ENCODE assay signal across 20 cellular contexts in genomic region chr1:47389735-47390134, GRCh38. TPM values are rescaled to one million over a fixed set of nuclear protein-coding genes. Genes with fewer than 3 reads are reported as not detected.
DNase-seq lines count a peak whose midpoint lies in the region; ATAC-seq and TF ChIP-seq lines count a peak whose summit lies in the region.
"Had no signal": no experiment of that assay in that cellular context is flagged by ENCODE, and none has a peak within 500 bp of the region (broad histone marks: within the 10 kb centered on the region; RNA-seq: fewer than 3 reads in every experiment).

No MANE protein-coding gene starts in this region.

- H3K27me3 ChIP-seq in right atrium auricular region (no peaks in the 10 kb centered on the region), right cardiac atrium (ENCODE audit: control insufficient read depth, insufficient read depth) (no peaks in the 10 kb centered on the region), endodermal cell (ENCODE audit: control insufficient read depth, insufficient read depth, low read length, poor library complexity, severe bottlenecking) (peaks cover 30% of the 10 kb centered on the region)
- H3K27me3 ChIP-seq: BLaER1 had no signal

- H3K4me1 ChIP-seq in right atrium auricular region (no peaks in the 10 kb centered on the region), right cardiac atrium (ENCODE audit: control insufficient read depth, insufficient read depth, low read length) (no peaks in the 10 kb centered on the region), mucosa of descending colon (ENCODE audit: low read depth) (peaks cover 18% of the 10 kb centered on the region), endodermal cell (ENCODE audit: control insufficient read depth, insufficient read depth, low read length) (peaks cover 5% of the 10 kb centered on the region)
- H3K4me1 ChIP-seq: BLaER1 had no signal

- TF ChIP-seq CTCF in right atrium auricular region (IDR thresholded peaks at IDR 0.05) (no peak), mucosa of descending colon (IDR thresholded peaks at IDR 0.05) (no peak), endodermal cell (conservative IDR thresholded peaks at IDR 0.05) (no peak)

- H3K27me3 Mint-ChIP-seq in activated T-helper 2 cell treated with anti-CD3 and anti-CD28 coated beads, Interferon-gamma antibody, Interleukin-2, Interleukin-4, amounts not matched to agents 10 μg/mL and 5 μg/mL and 100 μg/mL, durations not matched to agents 14 hours and 24 hours and 36 hours (ENCODE audit: low read depth): peaks cover 16% of the 10 kb centered on the region
- peaks cover 51% of the 10 kb centered on the region for H3K27me3 Mint-ChIP-seq in endodermal cell (ENCODE audit: insufficient read depth)

- H3K4me1 Mint-ChIP-seq in activated T-helper 2 cell treated with anti-CD3 and anti-CD28 coated beads, Interferon-gamma antibody, Interleukin-2, Interleukin-4, amounts not matched to agents 10 μg/mL and 5 μg/mL and 100 μg/mL, durations not matched to agents 14 hours and 24 hours and 36 hours (ENCODE audit: low read depth): no peaks in the 10 kb centered on the region
- H3K4me1 Mint-ChIP-seq in endodermal cell: peaks cover 7% of the 10 kb centered on the region
- H3K4me1 Mint-ChIP-seq: CD14-positive monocyte had no signal

- intact Hi-C loops in right cardiac atrium (cut with DNase I): no loop called here
- intact Hi-C loops in mucosa of descending colon (cut with DNase I, micrococcal nuclease): no loop called here
- intact Hi-C loops in activated T-helper 2 cell treated with anti-CD3 and anti-CD28 coated beads, Interferon-gamma antibody, Interleukin-2, Interleukin-4, amounts not matched to agents 10 μg/mL and 5 μg/mL and 100 μg/mL, durations not matched to agents 14 hours and 24 hours and 36 hours (cut with micrococcal nuclease): loop anchor here (2.0 to 5.0 kb wide), 2 partner anchors 43 to 321 kb away; no protein-coding TSS in a partner anchor

- H3K9me3 ChIP-seq in right atrium auricular region (no peaks in the 10 kb centered on the region), right cardiac atrium (ENCODE audit: control insufficient read depth, low read length) (no peaks in the 10 kb centered on the region), mucosa of descending colon (no peaks in the 10 kb centered on the region), endodermal cell (ENCODE audit: control insufficient read depth, low read length) (no peaks in the 10 kb centered on the region)
- H3K9me3 ChIP-seq: BLaER1 had no signal

- H3K4me3 ChIP-seq in right atrium auricular region: no peak overlapping the region
- H3K4me3 ChIP-seq in right cardiac atrium (ENCODE audit: low read length): no peak overlapping the region
- H3K4me3 ChIP-seq in mucosa of descending colon: no peak overlapping the region
- H3K4me3 ChIP-seq in endodermal cell (ENCODE audit: low read length): no peak overlapping the region
- H3K4me3 ChIP-seq: BLaER1 had no signal

- DNase-seq in right atrium auricular region (ENCODE audit: low spot score): peak; percentile 36
- no peak for DNase-seq in right cardiac atrium
- no peak for DNase-seq in left lobe of liver (ENCODE audit: low spot score)
- peak in 1 of 3 donors; percentile 15 for DNase-seq in mucosa of descending colon
- DNase-seq in activated T-helper 2 cell treated with anti-CD3 and anti-CD28 coated beads, Interferon-gamma antibody, Interleukin-2, Interleukin-4, amounts not matched to agents 10 μg/mL and 5 μg/mL and 100 μg/mL, durations not matched to agents 14 hours and 24 hours and 36 hours (ENCODE audit: low spot score): no peak
- no peak for DNase-seq in hypothalamus (lab: John Stamatoyannopoulos, UW)
- no peak for DNase-seq in endodermal cell
- DNase-seq: 8988T; Calu3; CD4-positive, alpha-beta memory T cell; DMS79 treated with DMSO at 0.1 percent for 48 hours; GF-D8; GOT3; H7; HFFc6 had no signal

- H3K9me3 Mint-ChIP-seq in activated T-helper 2 cell treated with anti-CD3 and anti-CD28 coated beads, Interferon-gamma antibody, Interleukin-2, Interleukin-4, amounts not matched to agents 10 μg/mL and 5 μg/mL and 100 μg/mL, durations not matched to agents 14 hours and 24 hours and 36 hours: no peaks in the 10 kb centered on the region
- H3K9me3 Mint-ChIP-seq in endodermal cell: no peaks in the 10 kb centered on the region
- H3K9me3 Mint-ChIP-seq: CD14-positive monocyte; CD4-positive, alpha-beta memory T cell; HFFc6 had no signal

- ATAC-seq in right cardiac atrium (no peak), left lobe of liver (peak; percentile 35), mucosa of descending colon (peak; percentile 10), HG03442 (IDR thresholded peaks at IDR 0.05; ENCODE audit: unreplicated experiment) (no peak)

- no peaks in the 10 kb centered on the region for H3K36me3 Mint-ChIP-seq in activated T-helper 2 cell treated with anti-CD3 and anti-CD28 coated beads, Interferon-gamma antibody, Interleukin-2, Interleukin-4, amounts not matched to agents 10 μg/mL and 5 μg/mL and 100 μg/mL, durations not matched to agents 14 hours and 24 hours and 36 hours (ENCODE audit: low read depth)
- H3K36me3 Mint-ChIP-seq in endodermal cell (ENCODE audit: low read depth): no peaks in the 10 kb centered on the region

- H3K27ac ChIP-seq in right atrium auricular region (no peak overlapping the region), right cardiac atrium (ENCODE audit: low read length) (no peak overlapping the region), endodermal cell (ENCODE audit: low read depth, low read length) (no peak overlapping the region)
- H3K27ac ChIP-seq: BLaER1 had no signal

- 52% methylated on average over 2 of the region's 2 CpGs for WGBS in right cardiac atrium
- 70 to 85% methylated on average over 2 of the region's 2 CpGs for WGBS in endodermal cell (ENCODE audit: insufficient coverage in 1 of 2, insufficient read length in 1 of 2), 2 experiments

- H3K4me3 Mint-ChIP-seq in activated T-helper 2 cell treated with anti-CD3 and anti-CD28 coated beads, Interferon-gamma antibody, Interleukin-2, Interleukin-4, amounts not matched to agents 10 μg/mL and 5 μg/mL and 100 μg/mL, durations not matched to agents 14 hours and 24 hours and 36 hours (ENCODE audit: low read depth): no peak overlapping the region
- no peak overlapping the region for H3K4me3 Mint-ChIP-seq in endodermal cell
- H3K4me3 Mint-ChIP-seq: CD14-positive monocyte; CD4-positive, alpha-beta memory T cell; HFFc6 had no signal

- no peaks in the 10 kb centered on the region for H3K36me3 ChIP-seq in right atrium auricular region
- H3K36me3 ChIP-seq in mucosa of descending colon (ENCODE audit: low read depth): no peaks in the 10 kb centered on the region
- no peaks in the 10 kb centered on the region for H3K36me3 ChIP-seq in endodermal cell (ENCODE audit: control insufficient read depth, insufficient read depth, low read length)
- H3K36me3 ChIP-seq: BLaER1 had no signal

- no peak overlapping the region for H3K9ac ChIP-seq in endodermal cell (ENCODE audit: extremely low read depth, low read length, poor library complexity, severe bottlenecking)
- H3K9ac ChIP-seq: BLaER1 had no signal

- no peak overlapping the region for H3K27ac Mint-ChIP-seq in activated T-helper 2 cell treated with anti-CD3 and anti-CD28 coated beads, Interferon-gamma antibody, Interleukin-2, Interleukin-4, amounts not matched to agents 10 μg/mL and 5 μg/mL and 100 μg/mL, durations not matched to agents 14 hours and 24 hours and 36 hours
- no peak overlapping the region for H3K27ac Mint-ChIP-seq in endodermal cell
- H3K27ac Mint-ChIP-seq: CD14-positive monocyte, HFFc6 had no signal

RNA-seq across cellular contexts. Expression of gene FOXE3, which starts 26.4 kb away (rescaled TPM):
- total RNA-seq in right atrium auricular region (not detected), right cardiac atrium (not detected), left lobe of liver (not detected), mucosa of descending colon (under 1 TPM in 2 of 3 donors, not detected in 1; 0.23 to 0.39 TPM), endodermal cell (not detected)
- not detected for polyA plus RNA-seq in right cardiac atrium
- total RNA-seq in activated T-helper 2 cell treated with anti-CD3 and anti-CD28 coated beads, Interferon-gamma antibody, Interleukin-2, Interleukin-4, amounts not matched to agents 10 μg/mL and 5 μg/mL and 100 μg/mL, durations not matched to agents 14 hours and 24 hours and 36 hours: not detected in 2 replicates
- 0.46 TPM for polyA plus RNA-seq in endodermal cell (2013, experiment 1 of 2)
- polyA plus RNA-seq in endodermal cell (2013, experiment 2 of 2): 0.29 TPM
- total RNA-seq: A673; Calu3; CD4-positive, alpha-beta memory T cell; HFFc6 had no signal
- polyA plus RNA-seq: AG04450; CD14-positive monocyte; CD4-positive, alpha-beta memory T cell had no signal

RNA-seq across cellular contexts. Expression of gene FOXD2, which starts 48.1 kb away (rescaled TPM):
- total RNA-seq in right atrium auricular region (under 1 TPM in 1 of 2 donors, not detected in 1; 0.04 TPM), right cardiac atrium (under 1 TPM in 2 of 4 donors, not detected in 2; 0.06 to 0.08 TPM), left lobe of liver (0.55 TPM), mucosa of descending colon (10 to 100 TPM in 2 of 3 donors, 1 to 10 TPM in 1; 7.7 to 24.8 (median 17.1) TPM), endodermal cell (under 1 TPM; 0.07 to 0.26 TPM)
- polyA plus RNA-seq in right cardiac atrium: 0.05 TPM
- total RNA-seq in activated T-helper 2 cell treated with anti-CD3 and anti-CD28 coated beads, Interferon-gamma antibody, Interleukin-2, Interleukin-4, amounts not matched to agents 10 μg/mL and 5 μg/mL and 100 μg/mL, durations not matched to agents 14 hours and 24 hours and 36 hours: 0.11 and 0.18 TPM in 2 replicates
- 0.36 TPM for polyA plus RNA-seq in endodermal cell (2013, experiment 1 of 2)
- 0.08 TPM for polyA plus RNA-seq in endodermal cell (2013, experiment 2 of 2)
- polyA plus RNA-seq: AG04450 had no signal

RNA-seq across cellular contexts. Expression of gene CMPK1, which starts 56.1 kb away (rescaled TPM):
- total RNA-seq in right atrium auricular region (10 to 100 TPM; 51.4 to 72.3 TPM), right cardiac atrium (100 to 1,000 TPM in 1 of 4 donors, 10 to 100 TPM in 3; 77.1 to 103 (median 80.0) TPM), left lobe of liver (119 TPM), mucosa of descending colon (100 to 1,000 TPM; 159 to 226 (median 223) TPM), endodermal cell (10 to 100 TPM; 41.6 to 42.0 TPM)
- polyA plus RNA-seq in right cardiac atrium: 53.6 TPM
- 105 and 109 TPM in 2 replicates for total RNA-seq in activated T-helper 2 cell treated with anti-CD3 and anti-CD28 coated beads, Interferon-gamma antibody, Interleukin-2, Interleukin-4, amounts not matched to agents 10 μg/mL and 5 μg/mL and 100 μg/mL, durations not matched to agents 14 hours and 24 hours and 36 hours
- 51.7 TPM for polyA plus RNA-seq in endodermal cell (2013, experiment 1 of 2)
- polyA plus RNA-seq in endodermal cell (2013, experiment 2 of 2): 52.1 TPM

Comparison
In these comparisons a context has a peak if more than half of its experiments do, and no peak if none do; other contexts are left out.
1. ATAC-seq: peak in left lobe of liver (single experiment) and mucosa of descending colon (single experiment); none in right cardiac atrium (0 of 2) and HG03442 (single experiment).